ENCODE assay signal across 15 cellular contexts in genomic region chr7:106165328-106165727, GRCh38. TPM values are rescaled to one million over a fixed set of nuclear protein-coding genes. Genes with fewer than 3 reads are reported as not detected.
A peak's percentile ranks its signal among the peaks of the same experiment; 100 is the strongest.
DNase-seq lines count a peak whose midpoint lies in the region; ATAC-seq and TF ChIP-seq lines count a peak whose summit lies in the region.
"Had no signal": no experiment of that assay in that cellular context is flagged by ENCODE, and none has a peak within 500 bp of the region (broad histone marks: within the 10 kb centered on the region; RNA-seq: fewer than 3 reads in every experiment).

No MANE protein-coding gene starts in this region.

- peaks cover 9% of the 10 kb centered on the region for H3K4me1 ChIP-seq in SJCRH30
- peaks cover 19 to 37% of the 10 kb centered on the region in 2 donors for H3K4me1 ChIP-seq in thoracic aorta (ENCODE audit: control insufficient read depth in 1 of 2, low read depth in 2 of 2)
- H3K4me1 ChIP-seq: A549 had no signal

- H3K9me3 ChIP-seq in SJCRH30 (replicated peaks): peaks cover 6% of the 10 kb centered on the region
- H3K9me3 ChIP-seq in thoracic aorta: peaks cover 8% of the 10 kb centered on the region
- H3K9me3 ChIP-seq: ovary had no signal

- intact Hi-C loops in Right ventricle myocardium inferior (cut with DNase I) (loop anchor here (10.0 kb wide), 1 partner anchor 401 kb away; no protein-coding TSS in a partner anchor), cardiac septum (cut with DNase I) (no loop called here)

- no peak overlapping the region for H3K27ac ChIP-seq in SJCRH30
- H3K27ac ChIP-seq in thoracic aorta: no peak overlapping the region
- H3K27ac ChIP-seq: A549, epithelial cell of prostate, ovary, PC-9 had no signal

- H3K27me3 ChIP-seq in SJCRH30: peaks cover 5% of the 10 kb centered on the region; the same call in 1 of the 2 replicates
- no peaks in the 10 kb centered on the region for H3K27me3 ChIP-seq in thoracic aorta (replicated peaks; ENCODE audit: insufficient read depth)
- H3K27me3 ChIP-seq: ovary had no signal

- H3K36me3 ChIP-seq in SJCRH30: no peaks in the 10 kb centered on the region
- no peaks in the 10 kb centered on the region for H3K36me3 ChIP-seq in thoracic aorta
- H3K36me3 ChIP-seq: ovary had no signal

- DNase-seq in Right ventricle myocardium inferior (ENCODE audit: missing footprints) (no peak), cardiac septum (ENCODE audit: low spot score) (no peak), SJCRH30 (peak; percentile 12 to 59), fibroblast of peridontal ligament (ENCODE audit: extremely low read depth) (peak; percentile 90), thoracic aorta (ENCODE audit: low spot score) (no peak), GOT3 (lab: John Stamatoyannopoulos, UW) (no peak), NCI-H1694 (lab: John Stamatoyannopoulos, UW) (no peak)
- DNase-seq in stimulated activated naive CD4-positive, alpha-beta T cell (lab: John Stamatoyannopoulos, UW): no peak
- DNase-seq: activated CD4-positive, alpha-beta T cell treated with anti-CD3 and anti-CD28 coated beads, Interleukin-2, amount 50 U/mL, for 1 hour; midbrain; ovary; PC-9; trophoblast cell had no signal

- ATAC-seq in Right ventricle myocardium inferior: peak; percentile 36
- peak; percentile 75 for ATAC-seq in thoracic aorta (ENCODE audit: insufficient number of reproducible peaks, low FRiP score, low read depth)
- ATAC-seq: A549 had no signal

- no peak overlapping the region for H3K4me3 ChIP-seq in SJCRH30
- no peak overlapping the region for H3K4me3 ChIP-seq in thoracic aorta
- H3K4me3 ChIP-seq: A549, ovary, PC-9 had no signal

- no peak for TF ChIP-seq CTCF in thoracic aorta (IDR thresholded peaks at IDR 0.05)

RNA-seq across cellular contexts. Expression of gene SYPL1, which starts 53.2 kb away (rescaled TPM):
- total RNA-seq in Right ventricle myocardium inferior (89.9 TPM), cardiac septum (58.3 TPM), thoracic aorta (10 to 100 TPM; 47.1 to 82.1 TPM)
- total RNA-seq in SJCRH30 (2014; rRNA removed; shearing (Covaris generic)): 42.8 and 47.5 TPM in 2 replicates

Comparison
In these comparisons a context has a peak if more than half of its experiments do, and no peak if none do; other contexts are left out.
1. DNase-seq: peak in SJCRH30 (2 of 2) and fibroblast of peridontal ligament (single experiment); none in Right ventricle myocardium inferior (single experiment), cardiac septum (single experiment), thoracic aorta (single experiment), GOT3 (single experiment), stimulated activated naive CD4-positive, alpha-beta T cell (0 of 6) and NCI-H1694 (single experiment).